Comparison of ENCODE assay signal across 9 cellular contexts in the genomic region with DNA sequence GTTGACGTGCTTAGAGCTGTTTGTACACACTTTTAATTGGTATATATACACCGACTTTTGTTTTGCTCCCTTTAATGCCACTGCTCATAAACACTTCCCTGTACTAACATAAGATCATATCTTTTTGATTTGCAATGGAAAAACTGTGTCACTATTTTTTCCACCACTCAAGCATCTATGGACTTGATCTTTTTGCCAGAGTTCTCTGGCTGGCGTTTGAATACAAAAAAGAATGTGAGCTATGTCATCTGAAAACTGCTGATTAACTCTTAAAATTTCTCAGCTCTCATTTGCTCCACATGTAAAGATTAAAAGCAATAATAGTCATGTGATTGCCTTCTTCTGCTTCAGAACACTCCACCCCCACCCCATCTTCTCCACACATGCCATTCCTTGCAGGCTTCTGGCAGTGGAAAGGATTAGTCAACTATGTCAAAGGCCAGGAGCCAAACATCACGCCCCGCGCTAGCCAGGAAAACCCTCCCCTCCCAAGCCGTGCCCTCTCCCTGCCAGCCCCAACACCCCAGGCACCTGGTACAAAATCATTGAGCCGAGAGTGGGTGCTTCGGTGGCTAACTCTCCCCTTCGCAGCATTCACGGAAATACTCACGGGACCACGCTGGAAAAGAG.
DNase-seq lines count a peak whose midpoint lies in the region; ATAC-seq and TF ChIP-seq lines count a peak whose summit lies in the region.
"Had no signal": no experiment of that assay in that cellular context is flagged by ENCODE, and none has a peak within 500 bp of the region (broad histone marks: within the 10 kb centered on the region; RNA-seq: fewer than 3 reads in every experiment).

No MANE protein-coding gene starts in this region.

- no peaks in the 10 kb centered on the region for H3K36me3 Mint-ChIP-seq in activated CD4-positive, alpha-beta T cell treated with anti-CD3 and anti-CD28 coated beads, Interleukin-2, amount 10 ng/mL, durations not matched to agents 7 days and 5 days (ENCODE audit: low read depth)

- H3K27ac ChIP-seq in ascending aorta, result peak overlapping the region; percentile 85 to 93
- peak overlapping the region in 2 of 3 donors; percentile 53 to 72 for H3K27ac ChIP-seq in thyroid gland

- no peaks in the 10 kb centered on the region for H3K27me3 ChIP-seq in ascending aorta
- H3K27me3 ChIP-seq in thyroid gland, result no peaks in the 10 kb centered on the region

- intact Hi-C loops in ascending aorta (cut with DNase I), result loop anchor here (1.0 to 5.0 kb wide), 4 partner anchors 10 to 265 kb away; no protein-coding TSS in a partner anchor
- intact Hi-C loops in thyroid gland (cut with DNase I), result no loop called here

- peak overlapping the region in 1 of 2 donors; percentile 37 for H3K4me3 ChIP-seq in ascending aorta
- no peak overlapping the region for H3K4me3 ChIP-seq in thyroid gland (replicated peaks in 1 of 3)

- H3K9me3 Mint-ChIP-seq in activated CD4-positive, alpha-beta T cell treated with anti-CD3 and anti-CD28 coated beads, Interleukin-2, amount 10 ng/mL, durations not matched to agents 7 days and 5 days, result no peaks in the 10 kb centered on the region

- no peak for TF ChIP-seq POLR2A in thyroid gland (IDR thresholded peaks at IDR 0.05)

- no peak overlapping the region for H3K4me3 Mint-ChIP-seq in activated CD4-positive, alpha-beta T cell treated with anti-CD3 and anti-CD28 coated beads, Interleukin-2, amount 10 ng/mL, durations not matched to agents 7 days and 5 days

- no peak for TF ChIP-seq CTCF in ascending aorta (IDR thresholded peaks at IDR 0.05)
- no peak for TF ChIP-seq CTCF in thyroid gland (IDR thresholded peaks at IDR 0.05)

- CTCF ChIA-PET in activated CD4-positive, alpha-beta T cell treated with anti-CD3 and anti-CD28 coated beads, Interleukin-2, amount 10 ng/mL, durations not matched to agents 7 days and 5 days (lab: Charles Lee), result interaction anchor here (1.2 kb wide), 1 partner anchor 9 kb away, joined by 4 read pairs; no protein-coding TSS in a partner anchor

- H3K27me3 Mint-ChIP-seq in activated CD4-positive, alpha-beta T cell treated with anti-CD3 and anti-CD28 coated beads, Interleukin-2, amount 10 ng/mL, durations not matched to agents 7 days and 5 days, result no peaks in the 10 kb centered on the region

- 20 to 23% methylated on average over 13 of the region's 13 CpGs for WGBS in thyroid gland, 2 donors

- no peaks in the 10 kb centered on the region for H3K9me3 ChIP-seq in ascending aorta
- H3K9me3 ChIP-seq in thyroid gland, result no peaks in the 10 kb centered on the region

- H3K27ac Mint-ChIP-seq in activated CD4-positive, alpha-beta T cell treated with anti-CD3 and anti-CD28 coated beads, Interleukin-2, amount 10 ng/mL, durations not matched to agents 7 days and 5 days, result no peak overlapping the region

- ATAC-seq in HG02870 (IDR thresholded peaks at IDR 0.05; ENCODE audit: unreplicated experiment), result no peak
- ATAC-seq in GM21423 (IDR thresholded peaks at IDR 0.05; ENCODE audit: unreplicated experiment), result no peak

- no peaks in the 10 kb centered on the region for H3K36me3 ChIP-seq in ascending aorta
- H3K36me3 ChIP-seq in thyroid gland, result no peaks in the 10 kb centered on the region

- H3K4me1 ChIP-seq in ascending aorta (peaks cover 16 to 37% of the 10 kb centered on the region in 2 donors), thyroid gland (peaks cover 9 to 29% of the 10 kb centered on the region in 2 donors)

- H3K4me1 Mint-ChIP-seq in activated CD4-positive, alpha-beta T cell treated with anti-CD3 and anti-CD28 coated beads, Interleukin-2, amount 10 ng/mL, durations not matched to agents 7 days and 5 days, result peaks cover 45% of the 10 kb centered on the region

- peak; percentile 7 for DNase-seq in activated CD4-positive, alpha-beta T cell treated with anti-CD3 and anti-CD28 coated beads for 1 hour
- DNase-seq in activated CD4-positive, alpha-beta T cell treated with anti-CD3 and anti-CD28 coated beads, Interleukin-2, amount 10 ng/mL, durations not matched to agents 7 days and 5 days, result no peak
- peak in 1 of 2 donors; percentile 91 for DNase-seq in ascending aorta (ENCODE audit: low spot score in 2 of 2)
- peak; percentile 84 for DNase-seq in kidney glomerular epithelial cell (lab: John Stamatoyannopoulos, UW)
- peak; percentile 82 to 83 for DNase-seq in thyroid gland
- DNase-seq in NCI-H1436 treated with DMSO at 0.1 percent for 48 hours (lab: John Stamatoyannopoulos, UW), result no peak
- DNase-seq: DND-41 had no signal

- POLR2A ChIA-PET in activated CD4-positive, alpha-beta T cell treated with anti-CD3 and anti-CD28 coated beads, Interleukin-2, amount 10 ng/mL, durations not matched to agents 7 days and 5 days (lab: Charles Lee), result no interaction called here

Comparison
In these comparisons a context has a peak if more than half of its experiments do, and no peak if none do; other contexts are left out.
1. DNase-seq: peak in activated CD4-positive, alpha-beta T cell treated with anti-CD3 and anti-CD28 coated beads for 1 hour (single experiment), kidney glomerular epithelial cell (single experiment) and thyroid gland (2 of 2); none in activated CD4-positive, alpha-beta T cell treated with anti-CD3 and anti-CD28 coated beads, Interleukin-2, amount 10 ng/mL, durations not matched to agents 7 days and 5 days (single experiment) and NCI-H1436 treated with DMSO at 0.1 percent for 48 hours (single experiment).